Comparison of ENCODE assay signal across 9 cellular contexts in genomic region chr12:51847830-51848727, GRCh38. TPM values are rescaled to one million over a fixed set of nuclear protein-coding genes. Genes with fewer than 3 reads are reported as not detected.
DNase-seq lines count a peak whose midpoint lies in the region; ATAC-seq and TF ChIP-seq lines count a peak whose summit lies in the region.
"Had no signal": no experiment of that assay in that cellular context is flagged by ENCODE, and none has a peak within 500 bp of the region (broad histone marks: within the 10 kb centered on the region; RNA-seq: fewer than 3 reads in every experiment).

Gene FIGNL2, minus strand, starts transcription at chr12:51848718. Its CDS starts 26,305 bp downstream, at chr12:51822413.

- ATAC-seq in CD4-positive, alpha-beta T cell (ENCODE audit: poor library complexity): peak; percentile 22
- ATAC-seq in SK-N-SH treated with all-trans-retinoic acid at 6 μM for 48 hours (peak; percentile 30), right cardiac atrium (peak; percentile 7 to 39), GM18861 (IDR thresholded peaks at IDR 0.05; ENCODE audit: unreplicated experiment) (no peak)

- no peak for TF ChIP-seq CTCF in CD4-positive, alpha-beta T cell (IDR thresholded peaks at IDR 0.05)

- H3K9me3 ChIP-seq in CD4-positive, alpha-beta T cell (ENCODE audit: control insufficient read depth, low read length): no peaks in the 10 kb centered on the region
- H3K9me3 ChIP-seq in right cardiac atrium (ENCODE audit: control insufficient read depth, low read length): no peaks in the 10 kb centered on the region

- H3K27me3 ChIP-seq in CD4-positive, alpha-beta T cell (ENCODE audit: control insufficient read depth, insufficient read depth, low read length): peaks cover 50% of the 10 kb centered on the region
- no peaks in the 10 kb centered on the region for H3K27me3 ChIP-seq in right cardiac atrium (ENCODE audit: control insufficient read depth, insufficient read depth)

- peaks cover 59% of the 10 kb centered on the region for H3K27me3 Mint-ChIP-seq in CD4-positive, alpha-beta T cell

- peaks cover 2% of the 10 kb centered on the region for H3K4me1 ChIP-seq in right cardiac atrium (ENCODE audit: control insufficient read depth, insufficient read depth, low read length)

- peak within 1 kb of the TSS; percentile 67 for H3K4me3 ChIP-seq in right cardiac atrium (ENCODE audit: low read length)

- H3K27ac Mint-ChIP-seq in CD4-positive, alpha-beta T cell: no peak within 1 kb of the TSS

- DNase-seq in CD4-positive, alpha-beta T cell: no peak
- DNase-seq in right cardiac atrium (peak; percentile 38 to 73 (median 71)), retina (peak; percentile 83), NCI-H345 treated with DMSO at 0.1 percent for 48 hours (lab: John Stamatoyannopoulos, UW; ENCODE audit: unreplicated experiment) (no peak), mucosa of gallbladder (ENCODE audit: low spot score) (no peak)
- no peak for DNase-seq in stimulated activated CD8-positive, alpha-beta memory T cell treated with anti-CD3 and anti-CD28 coated beads, Interleukin-4, amount 100 ng/mL, for 48 hours
- DNase-seq: NCI-H226 had no signal

- no peaks in the 10 kb centered on the region for H3K36me3 Mint-ChIP-seq in CD4-positive, alpha-beta T cell (ENCODE audit: low read depth)

- no peaks in the 10 kb centered on the region for H3K9me3 Mint-ChIP-seq in CD4-positive, alpha-beta T cell

- peaks cover 32% of the 10 kb centered on the region for H3K4me1 Mint-ChIP-seq in CD4-positive, alpha-beta T cell (ENCODE audit: low read depth)

- 2% methylated on average over 82 of the region's 84 CpGs for WGBS in right cardiac atrium

- CTCF ChIA-PET in CD4-positive, alpha-beta T cell (lab: Charles Lee): no interaction called here

- POLR2A ChIA-PET in CD4-positive, alpha-beta T cell (lab: Charles Lee): no interaction called here

- intact Hi-C loops in CD4-positive, alpha-beta T cell (cut with DNase I, micrococcal nuclease): no loop called here
- intact Hi-C loops in right cardiac atrium (cut with DNase I): no loop called here

- H3K27ac ChIP-seq in CD4-positive, alpha-beta T cell (ENCODE audit: low read depth, low read length): no peak within 1 kb of the TSS
- no peak within 1 kb of the TSS for H3K27ac ChIP-seq in right cardiac atrium (ENCODE audit: low read length)

- H3K4me3 Mint-ChIP-seq in CD4-positive, alpha-beta T cell: peak within 1 kb of the TSS; percentile 70

TF ChIP-seq in SK-N-SH treated with all-trans-retinoic acid at 6 μM for 48 hours, 23 proteins besides CTCF, POLR2A, EP300 and RAD21:
- TF ChIP-seq TOX (CRISPR knock-in tag; IDR thresholded peaks at IDR 0.05; ENCODE audit: borderline replicate concordance): no peak
- no peak for TF ChIP-seq OSR1 (CRISPR knock-in tag; IDR thresholded peaks at IDR 0.05)
- no peak for TF ChIP-seq BACH2 (CRISPR knock-in tag; IDR thresholded peaks at IDR 0.05; ENCODE audit: borderline replicate concordance)
- TF ChIP-seq GLIS3 (CRISPR knock-in tag; IDR thresholded peaks at IDR 0.05): no peak
- TF ChIP-seq ZFP3 (CRISPR knock-in tag; IDR thresholded peaks at IDR 0.05): no peak
- no peak for TF ChIP-seq PATZ1 (CRISPR knock-in tag; IDR thresholded peaks at IDR 0.05; ENCODE audit: borderline replicate concordance)
- no peak for TF ChIP-seq CREB5 (CRISPR knock-in tag; IDR thresholded peaks at IDR 0.05; ENCODE audit: low read depth)
- TF ChIP-seq, protein P1, sequence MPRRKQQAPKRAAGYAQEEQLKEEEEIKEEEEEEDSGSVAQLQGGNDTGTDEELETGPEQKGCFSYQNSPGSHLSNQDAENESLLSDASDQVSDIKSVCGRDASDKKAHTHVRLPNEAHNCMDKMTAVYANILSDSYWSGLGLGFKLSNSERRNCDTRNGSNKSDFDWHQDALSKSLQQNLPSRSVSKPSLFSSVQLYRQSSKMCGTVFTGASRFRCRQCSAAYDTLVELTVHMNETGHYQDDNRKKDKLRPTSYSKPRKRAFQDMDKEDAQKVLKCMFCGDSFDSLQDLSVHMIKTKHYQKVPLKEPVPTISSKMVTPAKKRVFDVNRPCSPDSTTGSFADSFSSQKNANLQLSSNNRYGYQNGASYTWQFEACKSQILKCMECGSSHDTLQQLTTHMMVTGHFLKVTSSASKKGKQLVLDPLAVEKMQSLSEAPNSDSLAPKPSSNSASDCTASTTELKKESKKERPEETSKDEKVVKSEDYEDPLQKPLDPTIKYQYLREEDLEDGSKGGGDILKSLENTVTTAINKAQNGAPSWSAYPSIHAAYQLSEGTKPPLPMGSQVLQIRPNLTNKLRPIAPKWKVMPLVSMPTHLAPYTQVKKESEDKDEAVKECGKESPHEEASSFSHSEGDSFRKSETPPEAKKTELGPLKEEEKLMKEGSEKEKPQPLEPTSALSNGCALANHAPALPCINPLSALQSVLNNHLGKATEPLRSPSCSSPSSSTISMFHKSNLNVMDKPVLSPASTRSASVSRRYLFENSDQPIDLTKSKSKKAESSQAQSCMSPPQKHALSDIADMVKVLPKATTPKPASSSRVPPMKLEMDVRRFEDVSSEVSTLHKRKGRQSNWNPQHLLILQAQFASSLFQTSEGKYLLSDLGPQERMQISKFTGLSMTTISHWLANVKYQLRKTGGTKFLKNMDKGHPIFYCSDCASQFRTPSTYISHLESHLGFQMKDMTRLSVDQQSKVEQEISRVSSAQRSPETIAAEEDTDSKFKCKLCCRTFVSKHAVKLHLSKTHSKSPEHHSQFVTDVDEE (CRISPR knock-in tag; IDR thresholded peaks at IDR 0.05): no peak
- TF ChIP-seq, protein P2, sequence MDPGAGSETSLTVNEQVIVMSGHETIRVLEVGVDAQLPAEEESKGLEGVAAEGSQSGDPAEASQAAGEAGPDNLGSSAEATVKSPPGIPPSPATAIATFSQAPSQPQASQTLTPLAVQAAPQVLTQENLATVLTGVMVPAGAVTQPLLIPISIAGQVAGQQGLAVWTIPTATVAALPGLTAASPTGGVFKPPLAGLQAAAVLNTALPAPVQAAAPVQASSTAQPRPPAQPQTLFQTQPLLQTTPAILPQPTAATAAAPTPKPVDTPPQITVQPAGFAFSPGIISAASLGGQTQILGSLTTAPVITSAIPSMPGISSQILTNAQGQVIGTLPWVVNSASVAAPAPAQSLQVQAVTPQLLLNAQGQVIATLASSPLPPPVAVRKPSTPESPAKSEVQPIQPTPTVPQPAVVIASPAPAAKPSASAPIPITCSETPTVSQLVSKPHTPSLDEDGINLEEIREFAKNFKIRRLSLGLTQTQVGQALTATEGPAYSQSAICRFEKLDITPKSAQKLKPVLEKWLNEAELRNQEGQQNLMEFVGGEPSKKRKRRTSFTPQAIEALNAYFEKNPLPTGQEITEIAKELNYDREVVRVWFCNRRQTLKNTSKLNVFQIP (CRISPR knock-in tag; IDR thresholded peaks at IDR 0.05; ENCODE audit: borderline replicate concordance, low read depth): no peak
- no peak for TF ChIP-seq SNAI2 (CRISPR knock-in tag; IDR thresholded peaks at IDR 0.05)
- no peak for TF ChIP-seq CSDC2 (CRISPR knock-in tag; IDR thresholded peaks at IDR 0.05)
TF ChIP-seq in SK-N-SH treated with all-trans-retinoic acid at 6 μM for 48 hours: peak in this region for 0.

RNA-seq across cellular contexts. Expression of gene FIGNL2, which starts in this region (rescaled TPM):
- 1 to 10 TPM; 1.2 to 1.3 TPM for total RNA-seq in CD4-positive, alpha-beta T cell
- total RNA-seq in right cardiac atrium (under 1 TPM; 0.25 to 0.39 (median 0.28) TPM), mucosa of gallbladder (0.75 TPM)
- 0.18 TPM for polyA plus RNA-seq in right cardiac atrium

Comparison
In these comparisons a context has a peak if more than half of its experiments do, and no peak if none do; other contexts are left out.
1. Peak in DNase-seq, ATAC-seq and H3K4me3 ChIP-seq in right cardiac atrium; RNA of the gene not detected or under 1 TPM.